ENCODE assay signal across 8 cellular contexts in genomic region chr10:5583525-5584175, GRCh38. TPM values are rescaled to one million over a fixed set of nuclear protein-coding genes. Genes with fewer than 3 reads are reported as not detected.
A peak's percentile ranks its signal among the peaks of the same experiment; 100 is the strongest.
DNase-seq lines count a peak whose midpoint lies in the region; ATAC-seq and TF ChIP-seq lines count a peak whose summit lies in the region.

No MANE protein-coding gene starts in this region.

- DNase-seq in Right ventricle myocardium superior (peak; percentile 66), right atrium auricular region (ENCODE audit: low spot score) (no peak), NCI-H1105 treated with DMSO at 0.1 percent for 48 hours (lab: John Stamatoyannopoulos, UW) (peak; percentile 90), MCF 10A (ENCODE audit: unreplicated experiment) (peak; percentile 87), mucosa of descending colon (peak; percentile 64 to 77 (median 74)), hippocampal formation (lab: John Stamatoyannopoulos, UW) (no peak)
- DNase-seq in stimulated activated CD4-positive, alpha-beta T cell treated with anti-CD3 and anti-CD28 coated beads, Interleukin-1b, Interleukin-23, amount 100 ng/mL, for 48 hours: no peak
- DNase-seq in effector CD4-positive, alpha-beta T cell: no peak

- H3K27me3 ChIP-seq in right atrium auricular region: no peaks in the 10 kb centered on the region

- H3K9me3 ChIP-seq in right atrium auricular region (peaks cover 0 to 22% of the 10 kb centered on the region in 2 donors), mucosa of descending colon (no peaks in the 10 kb centered on the region)

- no peaks in the 10 kb centered on the region for H3K36me3 Mint-ChIP-seq in MCF 10A (ENCODE audit: insufficient read depth, unreplicated experiment)

- intact Hi-C loops in Right ventricle myocardium superior (cut with DNase I): no loop called here
- intact Hi-C loops in MCF 10A (cut with micrococcal nuclease): loop anchor here (2.0 kb wide), 3 partner anchors 19 to 39 kb away; no protein-coding TSS in a partner anchor
- intact Hi-C loops in mucosa of descending colon (cut with DNase I, micrococcal nuclease): no loop called here

- H3K27ac ChIP-seq in right atrium auricular region: no peak overlapping the region

- CTCF ChIA-PET in MCF 10A (lab: Yijun Ruan, JAX): interaction anchor here (1.0 to 3.5 kb wide), 4 partner anchors 9 to 117 kb away, joined by 3 to 20 read pairs (median 4); no protein-coding TSS in a partner anchor

- no peaks in the 10 kb centered on the region for H3K27me3 Mint-ChIP-seq in MCF 10A (ENCODE audit: insufficient read depth, unreplicated experiment)

- POLR2A ChIA-PET in MCF 10A (lab: Yijun Ruan, JAX): interaction anchor here (0.7 to 5.3 kb wide), 18 partner anchors 10 to 293 kb away, joined by 3 to 88 read pairs (median 8); no protein-coding TSS in a partner anchor

- H3K9me3 Mint-ChIP-seq in MCF 10A (ENCODE audit: unreplicated experiment): peaks cover 7% of the 10 kb centered on the region

- H3K4me3 ChIP-seq in right atrium auricular region (no peak overlapping the region), mucosa of descending colon (no peak overlapping the region)

- H3K27ac Mint-ChIP-seq in MCF 10A (ENCODE audit: low read depth, unreplicated experiment): peak overlapping the region; percentile 92

- peaks cover 30% of the 10 kb centered on the region for H3K4me1 Mint-ChIP-seq in MCF 10A (ENCODE audit: insufficient read depth, unreplicated experiment)

- no TSS peak for BruUV-seq in MCF 10A (replicated peaks; lab: Mats Ljungman, UMichigan)

- H3K4me3 Mint-ChIP-seq in MCF 10A (ENCODE audit: unreplicated experiment): peak overlapping the region; percentile 51

- TF ChIP-seq CTCF in right atrium auricular region (IDR thresholded peaks at IDR 0.05) (no peak), MCF 10A (IDR thresholded peaks at IDR 0.05; ENCODE audit: unreplicated experiment) (no peak), mucosa of descending colon (IDR thresholded peaks at IDR 0.05) (no peak)

- H3K36me3 ChIP-seq in right atrium auricular region (no peaks in the 10 kb centered on the region), mucosa of descending colon (ENCODE audit: low read depth) (no peaks in the 10 kb centered on the region)

- peaks cover 0 to 6% of the 10 kb centered on the region in 2 donors for H3K4me1 ChIP-seq in right atrium auricular region
- peaks cover 17% of the 10 kb centered on the region for H3K4me1 ChIP-seq in mucosa of descending colon (ENCODE audit: low read depth)

- peak; percentile 24 for ATAC-seq in Right ventricle myocardium superior (ENCODE audit: poor library complexity)
- ATAC-seq in mucosa of descending colon: peak; percentile 74

RNA-seq across cellular contexts. Expression of gene CALML3, which starts 58.9 kb away (rescaled TPM):
- total RNA-seq in Right ventricle myocardium superior: not detected
- not detected for total RNA-seq in right atrium auricular region
- 0.25 and 0.75 TPM in 2 replicates for total RNA-seq in MCF 10A (2022)
- under 1 TPM in 2 of 3 donors, not detected in 1; 0.09 to 0.17 TPM for total RNA-seq in mucosa of descending colon

Comparison
In these comparisons a context has a peak if more than half of its experiments do, and no peak if none do; other contexts are left out.
1. DNase-seq: peak in Right ventricle myocardium superior (single experiment), NCI-H1105 treated with DMSO at 0.1 percent for 48 hours (single experiment), MCF 10A (single experiment) and mucosa of descending colon (3 of 3); none in right atrium auricular region (single experiment), hippocampal formation (0 of 2), stimulated activated CD4-positive, alpha-beta T cell treated with anti-CD3 and anti-CD28 coated beads, Interleukin-1b, Interleukin-23, amount 100 ng/mL, for 48 hours (single experiment) and effector CD4-positive, alpha-beta T cell (single experiment).